Comparison of ENCODE assay signal across 9 cellular contexts in the genomic region with DNA sequence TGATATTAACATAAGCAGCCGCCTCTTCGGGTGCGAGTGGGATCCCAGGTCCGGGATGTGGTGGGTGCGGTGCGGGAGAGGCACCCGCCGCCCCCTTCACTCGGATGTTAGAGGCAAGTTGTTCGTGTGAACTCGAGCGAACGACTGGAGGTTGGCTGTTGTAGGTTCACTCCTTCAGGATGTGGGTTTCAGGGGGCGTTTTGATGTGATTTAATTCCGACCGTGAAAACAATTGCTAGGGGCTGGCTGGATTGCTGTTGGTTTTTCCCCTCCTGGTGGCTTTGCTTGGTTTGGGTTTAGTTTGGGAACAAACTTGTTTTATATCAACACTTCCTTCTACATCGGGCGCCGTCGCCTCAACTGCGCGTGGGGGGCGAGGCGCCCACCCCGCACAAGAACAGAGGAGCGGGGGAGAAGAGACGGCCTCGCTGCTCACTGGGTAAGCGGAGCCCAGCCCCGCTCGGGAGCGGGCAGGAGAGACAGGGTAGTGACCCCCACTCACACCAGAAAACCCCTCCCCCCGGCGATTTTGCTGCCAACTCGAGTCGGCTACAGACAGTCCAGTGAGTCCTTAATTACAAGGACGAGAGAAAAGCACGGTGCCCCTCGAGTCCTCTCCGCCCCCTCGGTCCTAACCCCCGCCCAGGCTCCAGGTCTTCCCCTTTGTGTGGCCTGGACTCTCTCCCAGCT. TPM values are rescaled to one million over a fixed set of nuclear protein-coding genes. Genes with fewer than 3 reads are reported as not detected.
A peak's percentile ranks its signal among the peaks of the same experiment; 100 is the strongest.
DNase-seq lines count a peak whose midpoint lies in the region; ATAC-seq and TF ChIP-seq lines count a peak whose summit lies in the region.
"Had no signal": no experiment of that assay in that cellular context is flagged by ENCODE, and none has a peak within 500 bp of the region (broad histone marks: within the 10 kb centered on the region; RNA-seq: fewer than 3 reads in every experiment).

No MANE protein-coding gene starts in this region.

- peaks cover 10% of the 10 kb centered on the region for H3K36me3 Mint-ChIP-seq in activated naive CD8-positive, alpha-beta T cell
- peaks cover 5 to 11% (median 5%) of the 10 kb centered on the region in 3 donors for H3K36me3 Mint-ChIP-seq in naive thymus-derived CD8-positive, alpha-beta T cell

- peaks cover 15 to 82% (median 70%) of the 10 kb centered on the region in 9 donors for H3K27me3 ChIP-seq in heart left ventricle

- no peaks in the 10 kb centered on the region for H3K27me3 Mint-ChIP-seq in activated naive CD8-positive, alpha-beta T cell
- H3K27me3 Mint-ChIP-seq in naive thymus-derived CD8-positive, alpha-beta T cell, result peaks cover 0 to 25% (median 0%) of the 10 kb centered on the region in 5 donors

- H3K9me3 ChIP-seq in heart left ventricle, result no peaks in the 10 kb centered on the region

- H3K4me1 Mint-ChIP-seq in activated naive CD8-positive, alpha-beta T cell (ENCODE audit: low read depth), result peaks cover 50% of the 10 kb centered on the region
- peaks cover 30 to 55% (median 50%) of the 10 kb centered on the region in 4 donors for H3K4me1 Mint-ChIP-seq in naive thymus-derived CD8-positive, alpha-beta T cell

- no peak for TF ChIP-seq CTCF in heart left ventricle (IDR thresholded peaks at IDR 0.05)

- intact Hi-C loops in heart left ventricle (cut with DNase I) (loop anchor here in 1 of 10 donors (10.0 kb wide), 2 partner anchors 183 to 403 kb away; no protein-coding TSS in a partner anchor), left ventricle myocardium superior (cut with micrococcal nuclease) (no loop called here)

- 3 to 7% (median 6%) methylated on average over 28 to 42 of the region's 42 CpGs for WGBS in heart left ventricle, 4 donors
- WGBS in urinary bladder, result 7% methylated on average over 42 of the region's 42 CpGs

- H3K27ac Mint-ChIP-seq in activated naive CD8-positive, alpha-beta T cell, result peak overlapping the region; percentile 87
- H3K27ac Mint-ChIP-seq in naive thymus-derived CD8-positive, alpha-beta T cell, result peak overlapping the region; percentile 80 to 99 (median 96)

- DNase-seq in heart left ventricle (peak in 1 of 5 donors; percentile 10), left ventricle myocardium superior (no peak), NCI-H2171 (lab: John Stamatoyannopoulos, UW) (no peak), globus pallidus (ENCODE audit: low spot score) (no peak)
- peak; percentile 58 to 92 (median 81) for DNase-seq in naive thymus-derived CD8-positive, alpha-beta T cell

- peaks cover 0 to 46% (median 17%) of the 10 kb centered on the region in 12 donors for H3K4me1 ChIP-seq in heart left ventricle
- peaks cover 3% of the 10 kb centered on the region for H3K4me1 ChIP-seq in urinary bladder (ENCODE audit: insufficient read depth)

- ATAC-seq in heart left ventricle (no peak), left ventricle myocardium superior (no peak), GM19351 (IDR thresholded peaks at IDR 0.05; ENCODE audit: unreplicated experiment) (no peak)
- ATAC-seq in naive thymus-derived CD8-positive, alpha-beta T cell, result peak; percentile 44 to 63

- no peaks in the 10 kb centered on the region for H3K9me3 Mint-ChIP-seq in activated naive CD8-positive, alpha-beta T cell (ENCODE audit: low read depth)
- peaks cover 0 to 3% (median 0%) of the 10 kb centered on the region in 9 donors for H3K9me3 Mint-ChIP-seq in naive thymus-derived CD8-positive, alpha-beta T cell

- H3K36me3 ChIP-seq in heart left ventricle, result no peaks in the 10 kb centered on the region
- no peaks in the 10 kb centered on the region for H3K36me3 ChIP-seq in urinary bladder (ENCODE audit: insufficient read depth)

- H3K4me3 Mint-ChIP-seq in activated naive CD8-positive, alpha-beta T cell, result peak overlapping the region; percentile 98
- H3K4me3 Mint-ChIP-seq in naive thymus-derived CD8-positive, alpha-beta T cell, result peak overlapping the region; percentile 95 to 100 (median 97)

- POLR2A ChIA-PET in naive thymus-derived CD8-positive, alpha-beta T cell (lab: Charles Lee), result interaction anchor here (0.5 to 11.3 kb wide), 32 partner anchors 12 to 1388 kb away, joined by 3 to 206 read pairs (median 4); a partner anchor contains a TSS

- H3K27ac ChIP-seq in heart left ventricle, result peak overlapping the region in 1 of 12 donors; percentile 27
- H3K27ac ChIP-seq in urinary bladder (ENCODE audit: low read depth), result peak overlapping the region; percentile 49
- H3K27ac ChIP-seq: C4-2B had no signal

- H3K4me3 ChIP-seq in heart left ventricle (peak overlapping the region in 7 of 12 donors; percentile 12 to 70 (median 64)), urinary bladder (ENCODE audit: low read depth, low read length) (peak overlapping the region; percentile 51)

- TF ChIP-seq POLR2A in heart left ventricle (IDR thresholded peaks at IDR 0.05), result no peak

RNA-seq across cellular contexts. Expression of a gene that starts 3.0 kb away (rescaled TPM):
- total RNA-seq in heart left ventricle (1 to 10 TPM in 5 of 9 donors, under 1 TPM in 3, not detected in 1; 0.16 to 3.0 (median 1.9) TPM), left ventricle myocardium superior (0.47 TPM), urinary bladder (9.5 TPM)
- polyA plus RNA-seq in heart left ventricle (under 1 TPM; 0.08 to 0.57 TPM), urinary bladder (7.7 TPM)
- 100 to 1,000 TPM; 828 to 859 TPM for total RNA-seq in naive thymus-derived CD8-positive, alpha-beta T cell
- polyA plus RNA-seq in naive thymus-derived CD8-positive, alpha-beta T cell, result 100 to 1,000 TPM; 400 to 836 (median 554) TPM

Comparison
In these comparisons a context has a peak if more than half of its experiments do, and no peak if none do; other contexts are left out.
1. ATAC-seq: peak in naive thymus-derived CD8-positive, alpha-beta T cell (2 of 2); none in heart left ventricle (0 of 4), left ventricle myocardium superior (single experiment) and GM19351 (single experiment).
2. DNase-seq: peak in naive thymus-derived CD8-positive, alpha-beta T cell (10 of 10); none in left ventricle myocardium superior (single experiment), NCI-H2171 (single experiment) and globus pallidus (single experiment).
3. RNA of a gene that starts 3.0 kb away (total RNA-seq): 828 to 859 TPM in naive thymus-derived CD8-positive, alpha-beta T cell; 9.5 TPM in urinary bladder (single experiment), 0.16 to 3.0 TPM in heart left ventricle and 0.47 TPM in left ventricle myocardium superior (single experiment); every median in the first group is over 10 times any median in the second.